8 cellular contexts compared by ENCODE assay signal in the genomic region with DNA sequence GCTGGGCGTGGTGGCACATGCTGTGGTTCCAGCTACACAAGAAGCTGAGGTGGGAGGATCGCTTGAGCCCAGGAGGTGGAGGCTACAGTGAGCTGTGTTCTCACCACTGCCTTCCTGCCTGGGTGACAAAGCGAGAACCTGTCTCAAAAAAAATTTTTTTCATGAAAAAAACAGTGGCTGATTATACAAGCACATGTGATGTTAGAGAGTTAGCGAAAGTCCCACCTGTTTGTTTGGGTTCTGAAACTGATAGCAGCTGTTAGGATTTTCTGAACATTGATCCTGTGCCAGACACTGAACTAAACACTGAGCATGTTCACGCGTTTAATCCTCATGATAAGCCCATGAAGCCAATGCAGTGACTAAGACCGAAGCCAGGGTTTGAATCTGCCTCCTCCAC. TPM values are rescaled to one million over a fixed set of nuclear protein-coding genes. Genes with fewer than 3 reads are reported as not detected.
A peak's percentile ranks its signal among the peaks of the same experiment; 100 is the strongest.
DNase-seq lines count a peak whose midpoint lies in the region; ATAC-seq, FAIRE-seq and TF ChIP-seq lines count a peak whose summit lies in the region.
"Not testable (repeated sequence)": the region's sequence is repeated elsewhere in the genome, so short reads cannot be mapped to it uniquely, and the experiment has no call there.

No MANE protein-coding gene starts in this region.

- peak; percentile 95 for FAIRE-seq in D721Med (lab: Jason Lieb, UNC)

- CTCF ChIA-PET in activated naive CD4-positive, alpha-beta T cell treated with anti-CD3 and anti-CD28 coated beads for 36 hours (lab: Charles Lee), result interaction anchor here (0.6 kb wide), 2 partner anchors 35 to 177 kb away, joined by 3 to 4 read pairs; no protein-coding TSS in a partner anchor
- CTCF ChIA-PET in naive thymus-derived CD4-positive, alpha-beta T cell (lab: Charles Lee), result interaction anchor here (0.7 kb wide), 1 partner anchor 1599 kb away, joined by 4 read pairs; no protein-coding TSS in a partner anchor

- not testable (repeated sequence) for H2AFZ ChIP-seq in KMS-11 (ENCODE audit: low read depth)

- intact Hi-C loops in activated CD4-positive, alpha-beta T cell treated with anti-CD3 and anti-CD28 coated beads, Interleukin-2, amount 10 ng/mL, durations not matched to agents 24 days and 14 days (cut with micrococcal nuclease); activated naive CD4-positive, alpha-beta T cell treated with anti-CD3 and anti-CD28 coated beads for 36 hours (cut with micrococcal nuclease); naive thymus-derived CD4-positive, alpha-beta T cell (cut with micrococcal nuclease): not testable (repeated sequence)

- H3K27ac Mint-ChIP-seq in activated CD4-positive, alpha-beta T cell treated with anti-CD3 and anti-CD28 coated beads, Interleukin-2, amount 10 ng/mL, durations not matched to agents 24 days and 14 days; activated naive CD4-positive, alpha-beta T cell treated with anti-CD3 and anti-CD28 coated beads for 36 hours: not testable (repeated sequence)
- H3K27ac Mint-ChIP-seq in naive thymus-derived CD4-positive, alpha-beta T cell, result peak overlapping the region in 3 of 9 donors; percentile 31 to 74 (median 43)

- H3K4me1 Mint-ChIP-seq in activated CD4-positive, alpha-beta T cell treated with anti-CD3 and anti-CD28 coated beads, Interleukin-2, amount 10 ng/mL, durations not matched to agents 24 days and 14 days, result peaks cover 17% of the 10 kb centered on the region
- H3K4me1 Mint-ChIP-seq in activated naive CD4-positive, alpha-beta T cell treated with anti-CD3 and anti-CD28 coated beads for 36 hours (ENCODE audit: low read depth), result peaks cover 14% of the 10 kb centered on the region
- H3K4me1 Mint-ChIP-seq in naive thymus-derived CD4-positive, alpha-beta T cell, result peaks cover 6 to 24% (median 8%) of the 10 kb centered on the region in 7 donors

- not testable (repeated sequence) for H3K4me3 ChIP-seq in KMS-11 (IDR thresholded peaks at IDR 0.05; ENCODE audit: insufficient read depth, low read depth, low read length); naive thymus-derived CD4-positive, alpha-beta T cell (ENCODE audit: low read length)

- H3K36me3 ChIP-seq in KMS-11 (ENCODE audit: insufficient read depth); naive thymus-derived CD4-positive, alpha-beta T cell (ENCODE audit: control insufficient read depth in 2 of 3, insufficient read depth in 3 of 3, low read length in 3 of 3): not testable (repeated sequence)

- DNase-seq in D721Med (ENCODE audit: insufficient read length, low spot score), result not testable (repeated sequence)
- peak; percentile 84 for DNase-seq in activated CD4-positive, alpha-beta T cell treated with anti-CD3 and anti-CD28 coated beads, Interleukin-2, amount 10 ng/mL, durations not matched to agents 24 days and 14 days
- peak; percentile 41 for DNase-seq in activated naive CD4-positive, alpha-beta T cell treated with anti-CD3 and anti-CD28 coated beads for 36 hours
- DNase-seq in naive thymus-derived CD4-positive, alpha-beta T cell, result peak in 4 of 9 donors; percentile 13 to 38 (median 25)

- not testable (repeated sequence) for H3K9me3 ChIP-seq in naive thymus-derived CD4-positive, alpha-beta T cell (ENCODE audit: control insufficient read depth in 2 of 3, low read length in 3 of 3)

- not testable (repeated sequence) for H3K27me3 Mint-ChIP-seq in activated CD4-positive, alpha-beta T cell treated with anti-CD3 and anti-CD28 coated beads, Interleukin-2, amount 10 ng/mL, durations not matched to agents 24 days and 14 days; activated naive CD4-positive, alpha-beta T cell treated with anti-CD3 and anti-CD28 coated beads for 36 hours (ENCODE audit: low read depth); naive thymus-derived CD4-positive, alpha-beta T cell

- not testable (repeated sequence) for H3K27me3 ChIP-seq in KMS-11 (ENCODE audit: insufficient read depth, low read depth); naive thymus-derived CD4-positive, alpha-beta T cell (ENCODE audit: control insufficient read depth in 2 of 2, insufficient read depth in 2 of 2, low read length in 2 of 2)

- ATAC-seq in GM19023 (IDR thresholded peaks at IDR 0.05; ENCODE audit: unreplicated experiment) (peak; percentile 66), GM21576 (IDR thresholded peaks at IDR 0.05; ENCODE audit: unreplicated experiment) (peak; percentile 47), HG02943 (IDR thresholded peaks at IDR 0.05; ENCODE audit: low read depth, unreplicated experiment) (peak; percentile 62)
- ATAC-seq in naive thymus-derived CD4-positive, alpha-beta T cell, result peak; percentile 85

- H3K4me3 Mint-ChIP-seq in activated CD4-positive, alpha-beta T cell treated with anti-CD3 and anti-CD28 coated beads, Interleukin-2, amount 10 ng/mL, durations not matched to agents 24 days and 14 days; activated naive CD4-positive, alpha-beta T cell treated with anti-CD3 and anti-CD28 coated beads for 36 hours: not testable (repeated sequence)
- H3K4me3 Mint-ChIP-seq in naive thymus-derived CD4-positive, alpha-beta T cell, result peak overlapping the region in 5 of 10 donors; percentile 8 to 57 (median 25)

- not testable (repeated sequence) for H3K9ac ChIP-seq in KMS-11

- not testable (repeated sequence) for H4K20me1 ChIP-seq in KMS-11 (ENCODE audit: insufficient read depth)

- POLR2A ChIA-PET in naive thymus-derived CD4-positive, alpha-beta T cell (lab: Charles Lee), result not testable (repeated sequence)

- H3K27ac ChIP-seq in KMS-11; naive thymus-derived CD4-positive, alpha-beta T cell (ENCODE audit: low read depth, low read length): not testable (repeated sequence)

- peaks cover 23% of the 10 kb centered on the region for H3K4me1 ChIP-seq in KMS-11 (ENCODE audit: low read depth, poor library complexity, severe bottlenecking)
- H3K4me1 ChIP-seq in naive thymus-derived CD4-positive, alpha-beta T cell (ENCODE audit: control insufficient read depth in 2 of 2, insufficient read depth in 2 of 2, low read length in 2 of 2), result not testable (repeated sequence)

- TF ChIP-seq CTCF in D721Med (IDR thresholded peaks at IDR 0.05; ENCODE audit: insufficient read depth, missing control alignments); KMS-11 (conservative IDR thresholded peaks at IDR 0.05; ENCODE audit: low read depth, low read length): not testable (repeated sequence)

- peak overlapping the region; percentile 63 for H3K4me2 ChIP-seq in KMS-11

- H3K9me3 Mint-ChIP-seq in activated CD4-positive, alpha-beta T cell treated with anti-CD3 and anti-CD28 coated beads, Interleukin-2, amount 10 ng/mL, durations not matched to agents 24 days and 14 days; activated naive CD4-positive, alpha-beta T cell treated with anti-CD3 and anti-CD28 coated beads for 36 hours: not testable (repeated sequence)
- peaks cover 0 to 13% (median 5%) of the 10 kb centered on the region in 11 donors for H3K9me3 Mint-ChIP-seq in naive thymus-derived CD4-positive, alpha-beta T cell

- H3K79me2 ChIP-seq in KMS-11 (ENCODE audit: insufficient read depth, low read depth), result not testable (repeated sequence)

- H3K36me3 Mint-ChIP-seq in activated CD4-positive, alpha-beta T cell treated with anti-CD3 and anti-CD28 coated beads, Interleukin-2, amount 10 ng/mL, durations not matched to agents 24 days and 14 days (ENCODE audit: low read depth); activated naive CD4-positive, alpha-beta T cell treated with anti-CD3 and anti-CD28 coated beads for 36 hours (ENCODE audit: low read depth): not testable (repeated sequence)
- peaks cover 0 to 13% (median 4%) of the 10 kb centered on the region in 5 donors for H3K36me3 Mint-ChIP-seq in naive thymus-derived CD4-positive, alpha-beta T cell

RNA-seq across cellular contexts. Expression of a gene that starts 22.9 kb away (rescaled TPM):
- 1,857 and 1,884 TPM in 2 replicates for total RNA-seq in activated CD4-positive, alpha-beta T cell treated with anti-CD3 and anti-CD28 coated beads, Interleukin-2, amount 10 ng/mL, durations not matched to agents 24 days and 14 days
- total RNA-seq in activated naive CD4-positive, alpha-beta T cell treated with anti-CD3 and anti-CD28 coated beads for 36 hours, result 1,000 to 10,000 TPM; 2,432 to 2,476 TPM
- 1,000 to 10,000 TPM; 2,060 to 3,897 (median 3,815) TPM for total RNA-seq in naive thymus-derived CD4-positive, alpha-beta T cell
- 1,000 to 10,000 TPM; 4,571 to 5,300 TPM for polyA plus RNA-seq in naive thymus-derived CD4-positive, alpha-beta T cell

RNA-seq across cellular contexts. Expression of a gene that starts 34.1 kb away (rescaled TPM):
- 97.2 and 98.5 TPM in 2 replicates for total RNA-seq in activated CD4-positive, alpha-beta T cell treated with anti-CD3 and anti-CD28 coated beads, Interleukin-2, amount 10 ng/mL, durations not matched to agents 24 days and 14 days
- total RNA-seq in activated naive CD4-positive, alpha-beta T cell treated with anti-CD3 and anti-CD28 coated beads for 36 hours, result 100 to 1,000 TPM; 114 to 123 TPM
- 100 to 1,000 TPM in 2 of 5 experiments, 10 to 100 TPM in 3; 82.9 to 208 (median 94.4) TPM for total RNA-seq in naive thymus-derived CD4-positive, alpha-beta T cell
- polyA plus RNA-seq in naive thymus-derived CD4-positive, alpha-beta T cell, result 100 to 1,000 TPM; 174 to 182 TPM
